18 cellular contexts compared by ENCODE assay signal in genomic region chr2:182924311-182924710, GRCh38. TPM values are rescaled to one million over a fixed set of nuclear protein-coding genes. Genes with fewer than 3 reads are reported as not detected.
DNase-seq lines count a peak whose midpoint lies in the region; ATAC-seq, FAIRE-seq and TF ChIP-seq lines count a peak whose summit lies in the region.
"Had no signal": no experiment of that assay in that cellular context is flagged by ENCODE, and none has a peak within 500 bp of the region (broad histone marks: within the 10 kb centered on the region; RNA-seq: fewer than 3 reads in every experiment).

No MANE protein-coding gene starts in this region.

- no peak overlapping the region for H3K4me2 ChIP-seq in astrocyte (ENCODE audit: low read length)

- H2AFZ ChIP-seq in astrocyte (ENCODE audit: low read depth, low read length) = no peak overlapping the region

- no peak overlapping the region for H3K27ac Mint-ChIP-seq in astrocyte (ENCODE audit: unreplicated experiment)
- H3K27ac Mint-ChIP-seq in activated CD8-positive, alpha-beta T cell treated with anti-CD3 and anti-CD28 coated beads for 36 hours = no peak overlapping the region
- H3K27ac Mint-ChIP-seq: B cell, WTC11 had no signal

- no peaks in the 10 kb centered on the region for H3K27me3 ChIP-seq in astrocyte (ENCODE audit: insufficient read depth, low read length)
- no peaks in the 10 kb centered on the region for H3K27me3 ChIP-seq in foreskin keratinocyte
- H3K27me3 ChIP-seq: neutrophil had no signal

- intact Hi-C loops in activated CD8-positive, alpha-beta T cell treated with anti-CD3 and anti-CD28 coated beads for 36 hours (cut with micrococcal nuclease) = no loop called here

- peaks cover 4% of the 10 kb centered on the region for H3K4me1 Mint-ChIP-seq in astrocyte (ENCODE audit: low read depth, unreplicated experiment)
- H3K4me1 Mint-ChIP-seq in activated CD8-positive, alpha-beta T cell treated with anti-CD3 and anti-CD28 coated beads for 36 hours (ENCODE audit: low read depth) = no peaks in the 10 kb centered on the region
- H3K4me1 Mint-ChIP-seq: central memory CD8-positive, alpha-beta T cell had no signal

- ATAC-seq in foreskin keratinocyte = peak; percentile 63
- no peak for ATAC-seq in activated CD8-positive, alpha-beta T cell treated with anti-CD3 and anti-CD28 coated beads for 36 hours
- no peak for ATAC-seq in GM21619 (IDR thresholded peaks at IDR 0.05; ENCODE audit: unreplicated experiment)
- ATAC-seq: HCT116, lower lobe of right lung, PC-3, WTC11 had no signal

- H3K9ac ChIP-seq in astrocyte (ENCODE audit: low read length) = no peak overlapping the region

- no peak overlapping the region for H3K4me3 ChIP-seq in astrocyte (ENCODE audit: insufficient read depth, low read depth, low read length)
- H3K4me3 ChIP-seq: lower lobe of right lung had no signal

- H4K20me1 ChIP-seq in astrocyte (ENCODE audit: insufficient read depth, low read length) = peaks cover 2% of the 10 kb centered on the region

- H3K79me2 ChIP-seq in astrocyte (ENCODE audit: insufficient read depth, low read length) = no peaks in the 10 kb centered on the region

- H3K36me3 Mint-ChIP-seq in astrocyte (ENCODE audit: low read depth, unreplicated experiment) = peaks cover 15% of the 10 kb centered on the region
- no peaks in the 10 kb centered on the region for H3K36me3 Mint-ChIP-seq in activated CD8-positive, alpha-beta T cell treated with anti-CD3 and anti-CD28 coated beads for 36 hours (ENCODE audit: low read depth)

- H3K4me3 Mint-ChIP-seq in astrocyte (ENCODE audit: unreplicated experiment) = no peak overlapping the region
- no peak overlapping the region for H3K4me3 Mint-ChIP-seq in activated CD8-positive, alpha-beta T cell treated with anti-CD3 and anti-CD28 coated beads for 36 hours
- H3K4me3 Mint-ChIP-seq: B cell; central memory CD8-positive, alpha-beta T cell; WTC11 had no signal

- TF ChIP-seq CTCF in astrocyte (IDR thresholded peaks at IDR 0.05; ENCODE audit: insufficient read depth, low read depth, low read length) (no peak), foreskin keratinocyte (conservative IDR thresholded peaks at IDR 0.05) (no peak)
- no peak for TF ChIP-seq CTCF in activated CD8-positive, alpha-beta T cell treated with anti-CD3 and anti-CD28 coated beads for 36 hours (IDR thresholded peaks at IDR 0.05)

- CTCF ChIA-PET in activated CD8-positive, alpha-beta T cell treated with anti-CD3 and anti-CD28 coated beads for 36 hours (lab: Charles Lee) = no interaction called here

- H3K9me3 Mint-ChIP-seq in astrocyte (ENCODE audit: unreplicated experiment) = no peaks in the 10 kb centered on the region
- no peaks in the 10 kb centered on the region for H3K9me3 Mint-ChIP-seq in activated CD8-positive, alpha-beta T cell treated with anti-CD3 and anti-CD28 coated beads for 36 hours
- H3K9me3 Mint-ChIP-seq: central memory CD8-positive, alpha-beta T cell; WTC11 had no signal

- peak; percentile 65 for FAIRE-seq in astrocyte (lab: Jason Lieb, UNC)

- no peaks in the 10 kb centered on the region for H3K4me1 ChIP-seq in astrocyte (ENCODE audit: insufficient read depth, low read length)
- no peaks in the 10 kb centered on the region for H3K4me1 ChIP-seq in foreskin keratinocyte
- H3K4me1 ChIP-seq: lower lobe of right lung had no signal

- POLR2A ChIA-PET in activated CD8-positive, alpha-beta T cell treated with anti-CD3 and anti-CD28 coated beads for 36 hours (lab: Charles Lee) = interaction anchor here (0.5 kb wide), 1 partner anchor 113 kb away, joined by 3 read pairs; no protein-coding TSS in a partner anchor

- no peaks in the 10 kb centered on the region for H3K9me3 ChIP-seq in astrocyte (ENCODE audit: insufficient read depth, low read depth, low read length)
- H3K9me3 ChIP-seq: lower lobe of right lung, neutrophil had no signal

- H3K27ac ChIP-seq in astrocyte (ENCODE audit: low read depth, low read length) (no peak overlapping the region), foreskin keratinocyte (no peak overlapping the region)
- H3K27ac ChIP-seq: lower lobe of right lung, neutrophil had no signal

- H3K27me3 Mint-ChIP-seq in astrocyte (ENCODE audit: low read depth, unreplicated experiment) = no peaks in the 10 kb centered on the region
- H3K27me3 Mint-ChIP-seq in activated CD8-positive, alpha-beta T cell treated with anti-CD3 and anti-CD28 coated beads for 36 hours = no peaks in the 10 kb centered on the region
- H3K27me3 Mint-ChIP-seq: B cell; central memory CD8-positive, alpha-beta T cell had no signal

- H3K36me3 ChIP-seq in astrocyte (ENCODE audit: insufficient read depth, low read length) = peaks cover 35% of the 10 kb centered on the region
- H3K36me3 ChIP-seq: neutrophil had no signal

- peak; percentile 15 for DNase-seq in ELR (ENCODE audit: low read depth)
- DNase-seq in astrocyte (ENCODE audit: low read depth) = peak; percentile 27
- DNase-seq in foreskin keratinocyte = no peak
- peak; percentile 79 for DNase-seq in putamen (ENCODE audit: low spot score)
- DNase-seq in stimulated activated CD4-positive, alpha-beta T cell treated with anti-CD3 and anti-CD28 coated beads, Interleukin-4, amount 100 ng/mL, for 4 hours = no peak
- no peak for DNase-seq in activated CD8-positive, alpha-beta T cell treated with anti-CD3 and anti-CD28 coated beads for 36 hours
- no peak for DNase-seq in NCI-H524 (lab: John Stamatoyannopoulos, UW)
- DNase-seq: activated naive CD4-positive, alpha-beta T cell treated with Interleukin-2 at 50 U/mL for 16 hours; lower lobe of right lung; NCI-H1436 treated with DMSO at 0.1 percent for 48 hours; PC-3 had no signal

RNA-seq across cellular contexts. Expression of gene FRZB, which starts 57.9 kb away (rescaled TPM):
- 0.67 and 0.77 TPM in 2 replicates for total RNA-seq in astrocyte
- not detected in 2 replicates for total RNA-seq in foreskin keratinocyte
- not detected in 2 replicates for polyA plus RNA-seq in foreskin keratinocyte
- total RNA-seq in activated CD8-positive, alpha-beta T cell treated with anti-CD3 and anti-CD28 coated beads for 36 hours = not detected
- total RNA-seq: B cell, NCI-H460 had no signal

Comparison
In these comparisons a context has a peak if more than half of its experiments do, and no peak if none do; other contexts are left out.
1. DNase-seq: peak in ELR (single experiment), astrocyte (single experiment) and putamen (single experiment); none in foreskin keratinocyte (0 of 2), stimulated activated CD4-positive, alpha-beta T cell treated with anti-CD3 and anti-CD28 coated beads, Interleukin-4, amount 100 ng/mL, for 4 hours (0 of 2), activated CD8-positive, alpha-beta T cell treated with anti-CD3 and anti-CD28 coated beads for 36 hours (single experiment) and NCI-H524 (0 of 2).